In genomic region chr1:181117648-181118449, GRCh38 we compare ENCODE assay signal across 11 cellular contexts. TPM values are rescaled to one million over a fixed set of nuclear protein-coding genes. Genes with fewer than 3 reads are reported as not detected.
DNase-seq lines count a peak whose midpoint lies in the region; ATAC-seq and TF ChIP-seq lines count a peak whose summit lies in the region.
"Had no signal": no experiment of that assay in that cellular context is flagged by ENCODE, and none has a peak within 500 bp of the region (broad histone marks: within the 10 kb centered on the region; RNA-seq: fewer than 3 reads in every experiment).

No MANE protein-coding gene starts in this region.

- H3K4me3 ChIP-seq in IMR-90 (ENCODE audit: insufficient read depth, low read depth, low read length) = no peak overlapping the region
- no peak overlapping the region for H3K4me3 ChIP-seq in mesendoderm (ENCODE audit: low read length)
- H3K4me3 ChIP-seq in OCI-LY7 (ENCODE audit: low read depth, low read length, poor library complexity, severe bottlenecking) = no peak overlapping the region

- H3K36me3 ChIP-seq in IMR-90 (ENCODE audit: control insufficient read depth, insufficient read depth, low read length) = no peaks in the 10 kb centered on the region
- no peaks in the 10 kb centered on the region for H3K36me3 ChIP-seq in mesendoderm (ENCODE audit: control insufficient read depth, insufficient read depth, low read length)
- no peaks in the 10 kb centered on the region for H3K36me3 ChIP-seq in OCI-LY7 (ENCODE audit: insufficient read depth, low read length)
- H3K36me3 ChIP-seq: brain microvascular endothelial cell had no signal

- peaks cover 4% of the 10 kb centered on the region for H3K4me1 Mint-ChIP-seq in activated CD4-positive, alpha-beta T cell treated with anti-CD3 and anti-CD28 coated beads, Interleukin-2, amount 10 ng/mL, durations not matched to agents 24 days and 14 days

- peaks cover 9% of the 10 kb centered on the region for H3K27me3 Mint-ChIP-seq in activated CD4-positive, alpha-beta T cell treated with anti-CD3 and anti-CD28 coated beads, Interleukin-2, amount 10 ng/mL, durations not matched to agents 24 days and 14 days

- H3K9me2 ChIP-seq in OCI-LY7 (ENCODE audit: insufficient read depth, low read length) = no peaks in the 10 kb centered on the region

- peak overlapping the region; percentile 30; the same call in 1 of the 2 replicates for H3K14ac ChIP-seq in IMR-90 (replicated peaks; ENCODE audit: low read depth, low read length)

- peak overlapping the region; percentile 22; the same call in 1 of the 2 replicates for H3K9ac ChIP-seq in IMR-90 (ENCODE audit: low read depth, low read length)
- H3K9ac ChIP-seq in mesendoderm (ENCODE audit: low read length) = no peak overlapping the region

- H2BK120ac ChIP-seq in IMR-90 (ENCODE audit: low read depth, low read length) (peak overlapping the region; percentile 76), mesendoderm (ENCODE audit: low read depth, low read length) (no peak overlapping the region)

- H3K27me3 ChIP-seq in IMR-90 (ENCODE audit: control insufficient read depth, insufficient read depth, low read length) (no peaks in the 10 kb centered on the region), mesendoderm (ENCODE audit: insufficient read depth, low read length, poor library complexity) (no peaks in the 10 kb centered on the region)
- H3K27me3 ChIP-seq: brain microvascular endothelial cell had no signal

- H3K27ac Mint-ChIP-seq in activated CD4-positive, alpha-beta T cell treated with anti-CD3 and anti-CD28 coated beads, Interleukin-2, amount 10 ng/mL, durations not matched to agents 24 days and 14 days = no peak overlapping the region

- H3K4me3 Mint-ChIP-seq in activated CD4-positive, alpha-beta T cell treated with anti-CD3 and anti-CD28 coated beads, Interleukin-2, amount 10 ng/mL, durations not matched to agents 24 days and 14 days = no peak overlapping the region

- H3K56ac ChIP-seq in IMR-90 (ENCODE audit: extremely low read depth, insufficient read depth, low read length) = no peak overlapping the region
- no peak overlapping the region for H3K56ac ChIP-seq in mesendoderm (ENCODE audit: low read length)

- H3K4ac ChIP-seq in IMR-90 (ENCODE audit: low read depth, low read length) (peak overlapping the region; percentile 74), mesendoderm (ENCODE audit: low read depth, low read length) (no peak overlapping the region)

- H2BK15ac ChIP-seq in IMR-90 (ENCODE audit: low read depth, low read length) (peak overlapping the region; percentile 69; the same call in 2 of the 3 replicates), mesendoderm (replicated peaks; ENCODE audit: low read depth) (no peak overlapping the region)

- ATAC-seq in IMR-90 (ENCODE audit: low read depth) = peak; percentile 57

- H3K4me1 ChIP-seq in IMR-90 (ENCODE audit: control insufficient read depth, insufficient read depth, low read length) (peaks cover 24% of the 10 kb centered on the region), mesendoderm (ENCODE audit: control insufficient read depth, low read depth, low read length) (peaks cover 13% of the 10 kb centered on the region), OCI-LY7 (ENCODE audit: insufficient read depth, low read length, poor library complexity, severe bottlenecking) (no peaks in the 10 kb centered on the region)

- TF ChIP-seq CTCF in C4-2B (conservative IDR thresholded peaks at IDR 0.05) = no peak
- TF ChIP-seq CTCF in IMR-90 (conservative IDR thresholded peaks at IDR 0.05; ENCODE audit: low read depth, low read length) = no peak
- TF ChIP-seq CTCF in OCI-LY7 (conservative IDR thresholded peaks at IDR 0.05; ENCODE audit: low read length) = no peak

- H2BK5ac ChIP-seq in IMR-90 (ENCODE audit: low read depth, low read length, poor library complexity, severe bottlenecking) (no peak overlapping the region), mesendoderm (ENCODE audit: low read length) (peak overlapping the region; percentile 28)

- DNase-seq in IMR-90 = peak; percentile 67
- peak; percentile 41 for DNase-seq in amniotic epithelial cell (ENCODE audit: low read depth)
- peak; percentile 92 for DNase-seq in mesendoderm
- DNase-seq in OCI-LY7 (ENCODE audit: low spot score) = no peak
- no peak for DNase-seq in activated CD4-positive, alpha-beta T cell treated with anti-CD3 and anti-CD28 coated beads, Interleukin-2, amount 10 ng/mL, durations not matched to agents 24 days and 14 days
- DNase-seq in caudate nucleus (lab: John Stamatoyannopoulos, UW) = no peak
- no peak for DNase-seq in stimulated activated naive CD4-positive, alpha-beta T cell treated with Interleukin-2 at 50 U/mL for 16 hours (lab: John Stamatoyannopoulos, UW)
- DNase-seq: activated CD4-positive, alpha-beta T cell treated with anti-CD3 and anti-CD28 coated beads, Interleukin-2, amount 50 U/mL, for 1 hour; brain microvascular endothelial cell; NCI-H526 had no signal

- WGBS in IMR-90 (ENCODE audit: extremely low coverage in 2 of 2, insufficient read length in 1 of 2), 2 experiments = 75% methylated on average over 4 of the region's 9 CpGs; no CpG with 5 or more reads in 1 of the 2 experiments
- WGBS in mesendoderm (ENCODE audit: extremely low coverage, insufficient coverage, low lambda C conversion rate) = no CpG with 5 or more reads among the region's 9 CpGs

- peak overlapping the region; percentile 48 for H4K91ac ChIP-seq in IMR-90 (ENCODE audit: insufficient read depth, low read depth, low read length)

- H3K4me2 ChIP-seq in IMR-90 (ENCODE audit: low read depth, low read length) (no peak overlapping the region), mesendoderm (ENCODE audit: low read length) (no peak overlapping the region), OCI-LY7 (ENCODE audit: low read length) (no peak overlapping the region)

- peak overlapping the region; percentile 92 for H2AK5ac ChIP-seq in IMR-90 (ENCODE audit: low read depth, low read length)
- peak overlapping the region; percentile 32 for H2AK5ac ChIP-seq in mesendoderm (ENCODE audit: low read length)

- BruUV-seq in IMR-90 (replicated peaks; lab: Mats Ljungman, UMichigan) (no TSS peak), OCI-LY7 (replicated peaks; lab: Mats Ljungman, UMichigan) (no TSS peak)

- POLR2A ChIA-PET in IMR-90 (lab: Charles Lee; ENCODE audit: unreplicated experiment) = interaction anchor here (0.5 to 1.0 kb wide), 3 partner anchors 12 to 218 kb away, joined by 3 read pairs; no protein-coding TSS in a partner anchor
- POLR2A ChIA-PET in OCI-LY7 (lab: Charles Lee) = interaction anchor here (1.0 to 2.2 kb wide), 3 partner anchors 9 to 18 kb away, joined by 3 to 6 read pairs (median 4); no protein-coding TSS in a partner anchor

- H2AK9ac ChIP-seq in IMR-90 (replicated peaks; ENCODE audit: low read depth, low read length, poor library complexity) = no peak overlapping the region

- H3K23ac ChIP-seq in IMR-90 (ENCODE audit: low read depth, low read length) (0 out of 2 replicates have a peak overlapping the region, but pooled peaks have one; percentile 13), mesendoderm (ENCODE audit: low read length) (no peak overlapping the region)

- TF ChIP-seq RAD21 in IMR-90 (IDR thresholded peaks at IDR 0.05; ENCODE audit: low read length) = no peak

- H3K18ac ChIP-seq in IMR-90 (ENCODE audit: low read depth, low read length) (peak overlapping the region; percentile 50; the same call in 1 of the 2 replicates), mesendoderm (ENCODE audit: low read length) (no peak overlapping the region)

- intact Hi-C loops in IMR-90 (cut with micrococcal nuclease) = no loop called here
- intact Hi-C loops in OCI-LY7 (cut with micrococcal nuclease; ENCODE audit: unreplicated experiment) = no loop called here
- intact Hi-C loops in activated CD4-positive, alpha-beta T cell treated with anti-CD3 and anti-CD28 coated beads, Interleukin-2, amount 10 ng/mL, durations not matched to agents 24 days and 14 days (cut with micrococcal nuclease) = no loop called here

- no peaks in the 10 kb centered on the region for H3K36me3 Mint-ChIP-seq in activated CD4-positive, alpha-beta T cell treated with anti-CD3 and anti-CD28 coated beads, Interleukin-2, amount 10 ng/mL, durations not matched to agents 24 days and 14 days (ENCODE audit: low read depth)

- dilution Hi-C loops in IMR-90 (cut with HindIII; ENCODE audit: low sequenced_read_pairs, unreplicated experiment) = no loop called here

- in situ Hi-C loops in IMR-90 (cut with MboI; ENCODE audit: low sequenced_read_pairs) = no loop called here

- H4K20me1 ChIP-seq in IMR-90 (ENCODE audit: insufficient read depth, low read length) (no peaks in the 10 kb centered on the region; the same call in 1 of the 2 replicates), OCI-LY7 (ENCODE audit: insufficient read depth, low read length) (no peaks in the 10 kb centered on the region)

- H3K79me2 ChIP-seq in mesendoderm (ENCODE audit: control insufficient read depth, insufficient read depth, low read length) (no peaks in the 10 kb centered on the region), OCI-LY7 (ENCODE audit: insufficient read depth, low read depth, low read length) (no peaks in the 10 kb centered on the region)

- H3K9me1 ChIP-seq in IMR-90 (ENCODE audit: insufficient read depth, low read length) = peaks cover 22% of the 10 kb centered on the region

- H3K79me1 ChIP-seq in IMR-90 (ENCODE audit: low read depth in 1 of 2, low read length in 2 of 2) (peaks cover 0 to 5% of the 10 kb centered on the region in 2 experiments; a peak in 1 of 4 replicates), mesendoderm (ENCODE audit: low read length) (no peaks in the 10 kb centered on the region)

- H2AFZ ChIP-seq in IMR-90 (replicated peaks; ENCODE audit: low read length, poor library complexity) (peak overlapping the region; percentile 84), OCI-LY7 (ENCODE audit: low read length) (no peak overlapping the region)

- CTCF ChIA-PET in IMR-90 (lab: Yijun Ruan, JAX) (interaction anchor here (0.9 kb wide), 1 partner anchor 23 kb away, joined by 3 read pairs; no protein-coding TSS in a partner anchor), OCI-LY7 (lab: Charles Lee; ENCODE audit: unreplicated experiment) (interaction anchor here (0.5 to 0.6 kb wide), 2 partner anchors 14 to 96 kb away, joined by 7 to 11 read pairs; no protein-coding TSS in a partner anchor)

- peak overlapping the region in 1 of 2 experiments; percentile 53; a peak in 2 of 4 replicates for H4K8ac ChIP-seq in IMR-90 (ENCODE audit: low read depth in 2 of 2, low read length in 2 of 2)
- H4K8ac ChIP-seq in mesendoderm (ENCODE audit: low read depth, low read length) = no peak overlapping the region

- no peak overlapping the region for H2BK20ac ChIP-seq in IMR-90 (ENCODE audit: low read depth, low read length)

- no peak for TF ChIP-seq POLR2A in IMR-90 (IDR thresholded peaks at IDR 0.05; ENCODE audit: low read depth, low read length)

- 0 out of 2 replicates have a peak overlapping the region, but pooled peaks have one; percentile 19 for H4K5ac ChIP-seq in IMR-90 (ENCODE audit: low read depth, low read length)
- no peak overlapping the region for H4K5ac ChIP-seq in mesendoderm (ENCODE audit: low read length)

- no peaks in the 10 kb centered on the region for H3K9me3 Mint-ChIP-seq in activated CD4-positive, alpha-beta T cell treated with anti-CD3 and anti-CD28 coated beads, Interleukin-2, amount 10 ng/mL, durations not matched to agents 24 days and 14 days

- peak overlapping the region; percentile 38 for H3K27ac ChIP-seq in C4-2B
- no peak overlapping the region for H3K27ac ChIP-seq in IMR-90 (ENCODE audit: insufficient read depth, low read length)
- H3K27ac ChIP-seq in mesendoderm (ENCODE audit: low read depth, low read length) = peak overlapping the region; percentile 1
- H3K27ac ChIP-seq in OCI-LY7 (ENCODE audit: low read depth, low read length, poor library complexity, severe bottlenecking) = no peak overlapping the region
- no peak overlapping the region for H3K27ac ChIP-seq in caudate nucleus (ENCODE audit: low read depth, low read length)
- H3K27ac ChIP-seq: brain microvascular endothelial cell had no signal

- no peaks in the 10 kb centered on the region for H3K9me3 ChIP-seq in IMR-90 (ENCODE audit: control insufficient read depth, insufficient read depth, low read length)
- H3K9me3 ChIP-seq in OCI-LY7 (ENCODE audit: low read length) = no peaks in the 10 kb centered on the region

RNA-seq across cellular contexts. Expression of gene IER5, which starts 29.3 kb away (rescaled TPM):
- total RNA-seq in IMR-90 (2012; rRNA removed) (15.8 and 29.4 TPM in 2 replicates), OCI-LY7 (2022) (7.2 and 8.2 TPM in 2 replicates)
- polyA plus RNA-seq in IMR-90 (2012; rRNA removed) = 27.1 and 28.9 TPM in 2 replicates
- polyA plus RNA-seq in IMR-90 (2012; cell fraction: cytosol; rRNA removed) = 22.5 and 29.5 TPM in 2 replicates
- polyA plus RNA-seq in IMR-90 (2012; cell fraction: nucleus; rRNA removed; ENCODE audit: low replicate concordance) = 32.6 and 44.5 TPM in 2 replicates
- polyA plus RNA-seq in mesendoderm (2013, experiment 1 of 2) = 3.5 TPM
- polyA plus RNA-seq in mesendoderm (2013, experiment 2 of 2) = 3.2 TPM
- 14.3 and 18.3 TPM in 2 replicates for total RNA-seq in OCI-LY7 (2014; rRNA removed; shearing (Covaris generic))
- total RNA-seq in activated CD4-positive, alpha-beta T cell treated with anti-CD3 and anti-CD28 coated beads, Interleukin-2, amount 10 ng/mL, durations not matched to agents 24 days and 14 days = 48.3 and 48.6 TPM in 2 replicates

Comparison
In these comparisons a context has a peak if more than half of its experiments do, and no peak if none do; other contexts are left out.
1. H3K27ac ChIP-seq: peak in C4-2B (single experiment) and mesendoderm (single experiment); none in IMR-90 (single experiment), OCI-LY7 (single experiment) and caudate nucleus (single experiment).
2. DNase-seq: peak in IMR-90 (single experiment), amniotic epithelial cell (single experiment) and mesendoderm (single experiment); none in OCI-LY7 (single experiment), activated CD4-positive, alpha-beta T cell treated with anti-CD3 and anti-CD28 coated beads, Interleukin-2, amount 10 ng/mL, durations not matched to agents 24 days and 14 days (single experiment), caudate nucleus (0 of 61) and stimulated activated naive CD4-positive, alpha-beta T cell treated with Interleukin-2 at 50 U/mL for 16 hours (single experiment).